In the genomic region with DNA sequence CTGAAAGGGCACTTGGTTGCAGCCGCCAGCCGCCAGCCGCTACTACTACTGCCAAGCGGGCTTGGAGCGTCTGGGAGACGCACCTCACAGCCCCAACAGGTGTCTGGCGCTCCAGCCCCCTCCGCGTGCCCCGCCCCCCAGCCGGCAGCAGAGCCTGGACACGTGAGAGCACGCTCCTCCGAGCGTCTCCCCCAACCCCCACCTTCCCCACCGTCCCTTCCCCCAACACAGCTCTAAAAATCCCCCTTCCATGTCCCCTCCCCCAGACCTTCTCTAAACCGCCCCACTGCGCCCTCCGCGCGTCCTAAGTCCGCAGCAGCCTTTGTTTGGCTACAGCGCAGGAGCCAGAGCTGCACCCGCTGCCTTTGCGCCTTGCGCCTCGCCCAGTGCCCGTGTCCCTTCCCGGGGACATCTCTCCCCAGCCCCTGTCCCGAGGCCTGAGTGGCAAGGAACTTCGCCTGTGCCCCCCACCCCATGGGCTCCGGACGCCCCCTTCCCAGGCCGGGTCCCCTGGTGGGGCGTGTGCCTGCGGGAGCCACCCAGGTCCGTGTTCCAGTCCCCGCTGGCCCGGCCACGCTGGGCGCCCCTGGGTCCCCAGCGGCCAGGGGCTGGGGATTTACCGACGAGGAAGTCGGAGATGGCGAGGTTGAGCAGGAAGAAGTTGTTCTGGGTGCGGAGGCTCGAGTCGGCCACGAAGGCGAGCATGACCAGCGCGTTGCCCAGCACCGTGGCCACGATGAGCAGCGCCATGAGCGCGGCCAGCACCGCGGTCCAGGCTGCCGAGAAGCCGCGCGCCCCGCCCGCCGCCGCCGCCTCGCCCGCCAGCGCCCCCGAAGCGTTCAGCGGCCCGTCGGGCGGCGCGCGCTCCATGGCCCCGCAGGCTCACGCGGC, we compare ENCODE assay signal across 9 cellular contexts. TPM values are rescaled to one million over a fixed set of nuclear protein-coding genes. Genes with fewer than 3 reads are reported as not detected.
DNase-seq lines count a peak whose midpoint lies in the region; ATAC-seq and TF ChIP-seq lines count a peak whose summit lies in the region.
"Had no signal": no experiment of that assay in that cellular context is flagged by ENCODE, and none has a peak within 500 bp of the region (broad histone marks: within the 10 kb centered on the region; RNA-seq: fewer than 3 reads in every experiment).

No MANE protein-coding gene starts in this region.

- H3K4me1 ChIP-seq in Caco-2 (peaks cover 26% of the 10 kb centered on the region), neural progenitor cell (peaks cover 25% of the 10 kb centered on the region)

- ATAC-seq in HG03025 (IDR thresholded peaks at IDR 0.05; ENCODE audit: low FRiP score, unreplicated experiment), result no peak

- H3K27me3 ChIP-seq in Caco-2 (replicated peaks; ENCODE audit: control insufficient read depth, insufficient read depth, low read length) (peaks cover 36% of the 10 kb centered on the region), neural progenitor cell (peaks cover 96% of the 10 kb centered on the region)

- no TSS peak for BruUV-seq in Caco-2 (replicated peaks; lab: Mats Ljungman, UMichigan)

- H3K27me3 Mint-ChIP-seq in Caco-2 (ENCODE audit: insufficient read depth, unreplicated experiment), result peaks cover 57% of the 10 kb centered on the region
- peaks cover 45% of the 10 kb centered on the region for H3K27me3 Mint-ChIP-seq in brain
- peaks cover 40% of the 10 kb centered on the region for H3K27me3 Mint-ChIP-seq in neural progenitor cell (ENCODE audit: insufficient read depth, low read depth)

- peak overlapping the region; percentile 94 for H3K4me2 ChIP-seq in neural progenitor cell

- TF ChIP-seq CTCF in Caco-2 (IDR thresholded peaks at IDR 0.05; ENCODE audit: insufficient read depth in 1 of 2, low read depth in 1 of 2, low read length in 1 of 2, severe bottlenecking in 1 of 2, unreplicated experiment in 1 of 2) (no peak), LNCaP clone FGC (IDR thresholded peaks at IDR 0.05; ENCODE audit: control insufficient read depth, extremely low read depth, insufficient read depth) (no peak), brain (conservative IDR thresholded peaks at IDR 0.05) (no peak), neural progenitor cell (IDR thresholded peaks at IDR 0.05) (no peak)

- peak overlapping the region; percentile 65 for H3K4me3 Mint-ChIP-seq in Caco-2 (ENCODE audit: unreplicated experiment)
- H3K4me3 Mint-ChIP-seq in brain, result peak overlapping the region; percentile 77 to 86 (median 81)
- H3K4me3 Mint-ChIP-seq in neural progenitor cell, result peak overlapping the region; percentile 77

- H3K9me3 Mint-ChIP-seq in Caco-2 (ENCODE audit: unreplicated experiment) (no peaks in the 10 kb centered on the region), brain (peaks cover 0 to 2% (median 0%) of the 10 kb centered on the region in 5 experiments), neural progenitor cell (no peaks in the 10 kb centered on the region)

- H3K79me2 ChIP-seq in neural progenitor cell (ENCODE audit: low read depth), result no peaks in the 10 kb centered on the region

- POLR2A ChIA-PET in Caco-2 (lab: Charles Lee), result interaction anchor here (0.7 kb wide), 1 partner anchor 93 kb away, joined by 3 read pairs; no protein-coding TSS in a partner anchor

- H3K9me3 ChIP-seq in Caco-2, result no peaks in the 10 kb centered on the region
- H3K9me3 ChIP-seq in neural progenitor cell (ENCODE audit: low read depth), result no peaks in the 10 kb centered on the region

- H3K9ac ChIP-seq in neural progenitor cell, result no peak overlapping the region

- H3K4me3 ChIP-seq in Caco-2 (ENCODE audit: low read depth, low read length), result peak overlapping the region; percentile 29
- peak overlapping the region; percentile 18; the same call in 1 of the 2 replicates for H3K4me3 ChIP-seq in LNCaP clone FGC (ENCODE audit: low read depth, low read length)
- H3K4me3 ChIP-seq in neural progenitor cell, result peak overlapping the region; percentile 53
- H3K4me3 ChIP-seq: GM12878 had no signal

- no peak overlapping the region for H3K27ac ChIP-seq in neural progenitor cell

- no peaks in the 10 kb centered on the region for H3K36me3 Mint-ChIP-seq in Caco-2 (ENCODE audit: insufficient read depth, unreplicated experiment)
- no peaks in the 10 kb centered on the region for H3K36me3 Mint-ChIP-seq in brain
- H3K36me3 Mint-ChIP-seq in neural progenitor cell, result no peaks in the 10 kb centered on the region

- no peaks in the 10 kb centered on the region for H3K36me3 ChIP-seq in Caco-2 (ENCODE audit: control insufficient read depth, insufficient read depth, low read length)
- no peaks in the 10 kb centered on the region for H3K36me3 ChIP-seq in neural progenitor cell

- intact Hi-C loops in Caco-2 (cut with micrococcal nuclease; ENCODE audit: unreplicated experiment), result no loop called here

- H4K20me1 ChIP-seq in neural progenitor cell (ENCODE audit: low read depth), result peaks cover 39% of the 10 kb centered on the region

- CTCF ChIA-PET in Caco-2 (lab: Charles Lee), result no interaction called here

- DNase-seq in Caco-2 (peak in 1 of 2 experiments; percentile 59), LNCaP clone FGC (ENCODE audit: low read depth) (no peak), neural progenitor cell (ENCODE audit: low spot score) (peak; percentile 82), GM19238 (ENCODE audit: insufficient read length, low spot score) (no peak), epidermal melanocyte (ENCODE audit: insufficient read length, low spot score) (no peak)
- DNase-seq in stimulated activated CD4-positive, alpha-beta T cell treated with anti-CD3 and anti-CD28 coated beads, Interleukin-2, amount 100 ng/mL, for 48 hours, result no peak

- H3K4me1 Mint-ChIP-seq in Caco-2 (ENCODE audit: low read depth, unreplicated experiment), result no peaks in the 10 kb centered on the region
- peaks cover 16% of the 10 kb centered on the region for H3K4me1 Mint-ChIP-seq in brain
- peaks cover 11% of the 10 kb centered on the region for H3K4me1 Mint-ChIP-seq in neural progenitor cell

- H3K27ac Mint-ChIP-seq in Caco-2 (ENCODE audit: unreplicated experiment), result no peak overlapping the region
- H3K27ac Mint-ChIP-seq in brain, result no peak overlapping the region
- H3K27ac Mint-ChIP-seq in neural progenitor cell, result no peak overlapping the region

- no peak overlapping the region for H2AFZ ChIP-seq in neural progenitor cell (replicated peaks)

- H3F3A ChIP-seq in neural progenitor cell (ENCODE audit: low read depth), result peaks cover 22% of the 10 kb centered on the region

RNA-seq across cellular contexts. Expression of a gene that starts 0.7 kb away (rescaled TPM):
- total RNA-seq in Caco-2 (2022), result not detected in 2 replicates
- polyA plus RNA-seq in brain (ENCODE audit: insufficient read depth, low read depth, low replicate concordance), result 30.9 TPM
- 0.09 and 1.7 TPM in 2 replicates for total RNA-seq in neural progenitor cell (ENCODE audit: low replicate concordance)
- total RNA-seq: GM12878 had no signal
- polyA plus RNA-seq: GM12878 had no signal

RNA-seq across cellular contexts. Expression of a gene that starts 19.0 kb away (rescaled TPM):
- 130 and 132 TPM in 2 replicates for total RNA-seq in Caco-2 (2022)
- polyA plus RNA-seq in brain (ENCODE audit: insufficient read depth, low read depth, low replicate concordance), result 54.9 TPM
- 28.4 and 35.7 TPM in 2 replicates for total RNA-seq in neural progenitor cell (ENCODE audit: low replicate concordance)

RNA-seq across cellular contexts. Expression of a gene that starts 36.5 kb away (rescaled TPM):
- total RNA-seq in Caco-2 (2022), result 110 and 111 TPM in 2 replicates
- polyA plus RNA-seq in brain (ENCODE audit: insufficient read depth, low read depth, low replicate concordance), result 47.9 TPM
- total RNA-seq in neural progenitor cell (ENCODE audit: low replicate concordance), result 16.2 and 19.2 TPM in 2 replicates
